23 cellular contexts compared by ENCODE assay signal in the genomic region with DNA sequence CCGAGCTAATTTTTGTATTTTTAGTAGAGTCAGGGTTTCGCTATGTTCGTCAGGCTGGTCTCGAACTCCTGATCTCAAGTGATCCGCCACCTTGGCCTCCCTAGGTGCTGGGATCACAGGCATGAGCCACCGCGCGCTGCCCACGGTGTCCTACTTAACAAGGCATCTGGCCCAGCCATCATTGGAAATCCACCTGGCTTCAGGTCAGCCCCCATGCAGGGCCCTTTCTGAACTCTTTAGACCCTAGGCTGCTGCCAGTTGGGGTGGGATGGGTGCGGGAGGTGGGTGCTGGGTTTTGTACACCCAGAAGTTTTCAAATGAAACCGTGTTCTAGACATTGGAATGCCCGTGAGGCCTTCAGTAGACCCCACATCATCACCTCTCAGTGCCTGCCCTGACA. TPM values are rescaled to one million over a fixed set of nuclear protein-coding genes. Genes with fewer than 3 reads are reported as not detected.
DNase-seq lines count a peak whose midpoint lies in the region; ATAC-seq and TF ChIP-seq lines count a peak whose summit lies in the region.
"Had no signal": no experiment of that assay in that cellular context is flagged by ENCODE, and none has a peak within 500 bp of the region (broad histone marks: within the 10 kb centered on the region; RNA-seq: fewer than 3 reads in every experiment).

No MANE protein-coding gene starts in this region.

- H3K4me1 ChIP-seq in neuronal stem cell (ENCODE audit: control insufficient read depth in 2 of 2, insufficient read depth in 1 of 2, low read depth in 1 of 2, low read length in 2 of 2) (peaks cover 4 to 9% of the 10 kb centered on the region in 2 donors), uterus (no peaks in the 10 kb centered on the region), left ventricle myocardium inferior (no peaks in the 10 kb centered on the region)

- H3K4me2 ChIP-seq in neuronal stem cell (ENCODE audit: insufficient read depth, low read length, poor library complexity, severe bottlenecking), result no peak overlapping the region
- H3K4me2 ChIP-seq: GM23338 had no signal

- no peak overlapping the region for H3K4me3 ChIP-seq in neuronal stem cell (ENCODE audit: low read length in 2 of 2)
- no peak overlapping the region for H3K4me3 ChIP-seq in uterus
- no peak overlapping the region for H3K4me3 ChIP-seq in left ventricle myocardium inferior
- H3K4me3 ChIP-seq: A549, GM23338 had no signal

- H3K79me1 ChIP-seq in neuronal stem cell (ENCODE audit: low read depth, low read length), result no peaks in the 10 kb centered on the region

- H3K27ac ChIP-seq in neuronal stem cell (replicated peaks; ENCODE audit: low read length) (no peak overlapping the region), uterus (no peak overlapping the region), left ventricle myocardium inferior (replicated peaks) (no peak overlapping the region)
- H3K27ac ChIP-seq: 22Rv1, C4-2B, HL-60 had no signal

- H3K9ac ChIP-seq in neuronal stem cell (ENCODE audit: low read depth, low read length, poor library complexity), result no peak overlapping the region

- H3K9me3 ChIP-seq in neuronal stem cell (replicated peaks in 1 of 2; ENCODE audit: control insufficient read depth in 2 of 2, insufficient read depth in 1 of 2, low read depth in 1 of 2, low read length in 2 of 2), result no peaks in the 10 kb centered on the region
- H3K9me3 ChIP-seq in uterus, result no peaks in the 10 kb centered on the region
- no peaks in the 10 kb centered on the region for H3K9me3 ChIP-seq in left ventricle myocardium inferior (replicated peaks)
- H3K9me3 ChIP-seq: A549, Caco-2 had no signal

- no peak overlapping the region for H2BK15ac ChIP-seq in neuronal stem cell (ENCODE audit: low read length)

- WGBS in neuronal stem cell (ENCODE audit: extremely low coverage in 2 of 2, insufficient read length in 2 of 2, insufficient replicate concordance in 1 of 2), 2 donors, result no CpG with 5 or more reads among the region's 12 CpGs

- H3K27me3 ChIP-seq in neuronal stem cell (ENCODE audit: control insufficient read depth in 3 of 3, insufficient read depth in 3 of 3, low read depth in 1 of 3, low read length in 3 of 3), result no peaks in the 10 kb centered on the region
- H3K27me3 ChIP-seq in uterus, result no peaks in the 10 kb centered on the region
- peaks cover 4% of the 10 kb centered on the region for H3K27me3 ChIP-seq in left ventricle myocardium inferior (ENCODE audit: low read depth)

- H2BK5ac ChIP-seq in neuronal stem cell (ENCODE audit: low read length), result no peak overlapping the region

- no peak overlapping the region for H4K91ac ChIP-seq in neuronal stem cell (ENCODE audit: low read depth, low read length, poor library complexity)

- H2BK12ac ChIP-seq in neuronal stem cell (ENCODE audit: low read length), result no peak overlapping the region

- H3K36me3 ChIP-seq in neuronal stem cell (replicated peaks in 1 of 2; ENCODE audit: control insufficient read depth in 2 of 2, insufficient read depth in 2 of 2, low read length in 2 of 2), result no peaks in the 10 kb centered on the region
- H3K36me3 ChIP-seq in uterus, result no peaks in the 10 kb centered on the region
- no peaks in the 10 kb centered on the region for H3K36me3 ChIP-seq in left ventricle myocardium inferior

- no peak overlapping the region for H3K23ac ChIP-seq in neuronal stem cell (ENCODE audit: low read depth, low read length, poor library complexity)

- peak; percentile 51 for DNase-seq in activated CD8-positive, alpha-beta memory T cell treated with anti-CD3 and anti-CD28 coated beads for 24 hours
- DNase-seq in activated CD8-positive, alpha-beta memory T cell treated with anti-CD3 and anti-CD28 coated beads, Interleukin-2, amount 50 U/mL, for 4 hours, result no peak
- DNase-seq in neuronal stem cell (ENCODE audit: low spot score), result no peak
- DNase-seq in stimulated activated CD8-positive, alpha-beta memory T cell treated with anti-CD3 and anti-CD28 coated beads, Interleukin-4, amount 100 ng/mL, for 48 hours, result peak; percentile 13
- DNase-seq in uterus, result no peak
- DNase-seq in left ventricle myocardium inferior, result no peak
- DNase-seq: AML-193; Caco-2; CD4-positive, alpha-beta T cell; DMS153; DMS79; GDM1; HCEC 1CT had no signal

- H3K4ac ChIP-seq in neuronal stem cell (ENCODE audit: low read length), result no peak overlapping the region

- TF ChIP-seq CTCF in uterus (IDR thresholded peaks at IDR 0.05) (no peak), left ventricle myocardium inferior (IDR thresholded peaks at IDR 0.05; ENCODE audit: borderline replicate concordance) (no peak)

- H2AK5ac ChIP-seq in neuronal stem cell (ENCODE audit: low read depth, low read length), result no peak overlapping the region

- TF ChIP-seq POLR2A in uterus (IDR thresholded peaks at IDR 0.05), result no peak

- intact Hi-C loops in uterus (cut with DNase I; ENCODE audit: low total_unique reads), result no loop called here
- intact Hi-C loops in left ventricle myocardium inferior (cut with micrococcal nuclease), result no loop called here

- H2BK120ac ChIP-seq in neuronal stem cell (ENCODE audit: low read depth, low read length), result no peak overlapping the region

- peak overlapping the region; percentile 23 for H4K8ac ChIP-seq in neuronal stem cell (ENCODE audit: low read depth, low read length)

- no peak overlapping the region for H3K14ac ChIP-seq in neuronal stem cell (ENCODE audit: low read length)

- ATAC-seq in activated CD4-positive, CD25-positive, alpha-beta regulatory T cell treated with anti-CD3 and anti-CD28 coated beads, Interleukin-2, amount 50 U/mL, for 24 hours, result no peak
- ATAC-seq in HG03439 (IDR thresholded peaks at IDR 0.05; ENCODE audit: unreplicated experiment), result no peak
- ATAC-seq: A549, GM23338 had no signal

- H3K18ac ChIP-seq in neuronal stem cell (ENCODE audit: low read length), result peak overlapping the region; percentile 64

- H2AFZ ChIP-seq in neuronal stem cell (ENCODE audit: low read length), result no peak overlapping the region
- H2AFZ ChIP-seq: GM23338 had no signal

RNA-seq across cellular contexts. Expression of a gene that starts 26.6 kb away (rescaled TPM):
- polyA plus RNA-seq in neuronal stem cell (2013, experiment 1 of 2), result not detected
- not detected for polyA plus RNA-seq in neuronal stem cell (2013, experiment 2 of 2)
- total RNA-seq in uterus (not detected), left ventricle myocardium inferior (not detected)
- total RNA-seq: CD4-positive, alpha-beta T cell; Daoy; GM23338; HT1080 had no signal
- polyA plus RNA-seq: A549, BJ, GM23338 had no signal

RNA-seq across cellular contexts. Expression of a gene that starts 48.4 kb away (rescaled TPM):
- polyA plus RNA-seq in neuronal stem cell (2013, experiment 1 of 2), result 37.4 TPM
- polyA plus RNA-seq in neuronal stem cell (2013, experiment 2 of 2), result 38.3 TPM
- total RNA-seq in uterus (10 to 100 TPM; 11.5 to 30.6 (median 24.4) TPM), left ventricle myocardium inferior (10.5 TPM)

Comparison
In these comparisons a context has a peak if more than half of its experiments do, and no peak if none do; other contexts are left out.
1. DNase-seq: peak in activated CD8-positive, alpha-beta memory T cell treated with anti-CD3 and anti-CD28 coated beads for 24 hours (single experiment) and stimulated activated CD8-positive, alpha-beta memory T cell treated with anti-CD3 and anti-CD28 coated beads, Interleukin-4, amount 100 ng/mL, for 48 hours (single experiment); none in activated CD8-positive, alpha-beta memory T cell treated with anti-CD3 and anti-CD28 coated beads, Interleukin-2, amount 50 U/mL, for 4 hours (single experiment), neuronal stem cell (single experiment), uterus (0 of 2) and left ventricle myocardium inferior (single experiment).